ENCODE assay signal across 18 cellular contexts in the genomic region with DNA sequence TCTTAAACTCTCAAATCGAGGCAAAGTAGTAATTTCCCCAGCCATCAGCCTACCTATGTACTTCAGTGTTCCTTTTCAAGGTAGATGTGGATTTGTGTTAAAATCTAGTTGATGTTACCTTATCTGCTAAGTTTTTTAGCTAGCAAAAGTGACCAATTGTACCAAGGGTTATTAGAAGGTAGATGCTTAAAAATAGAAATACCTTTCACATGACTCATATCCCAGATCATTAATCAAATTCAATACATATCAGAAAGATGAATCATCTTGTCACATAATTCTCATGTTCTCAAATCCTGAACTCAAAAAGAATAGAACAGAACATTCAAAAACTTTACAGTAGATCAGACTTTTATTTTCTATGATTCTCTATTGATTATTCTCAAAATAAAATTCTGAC. TPM values are rescaled to one million over a fixed set of nuclear protein-coding genes. Genes with fewer than 3 reads are reported as not detected.
DNase-seq lines count a peak whose midpoint lies in the region; ATAC-seq and TF ChIP-seq lines count a peak whose summit lies in the region.
"Had no signal": no experiment of that assay in that cellular context is flagged by ENCODE, and none has a peak within 500 bp of the region (broad histone marks: within the 10 kb centered on the region; RNA-seq: fewer than 3 reads in every experiment).

No MANE protein-coding gene starts in this region.

- H3K27ac ChIP-seq in GM23248 (no peak overlapping the region), RWPE2 (ENCODE audit: poor library complexity, severe bottlenecking) (peak overlapping the region; percentile 41)
- H3K27ac ChIP-seq: C4-2B, KMS-11, right atrium auricular region had no signal

- no peak overlapping the region for H3K4me3 ChIP-seq in GM23248
- H3K4me3 ChIP-seq in RWPE2 (ENCODE audit: severe bottlenecking) = no peak overlapping the region
- H3K4me3 ChIP-seq in epithelial cell of esophagus (ENCODE audit: low read length) = no peak overlapping the region
- H3K4me3 ChIP-seq: right atrium auricular region had no signal

- no peaks in the 10 kb centered on the region for H3K27me3 ChIP-seq in GM23248 (replicated peaks; ENCODE audit: insufficient read depth)
- no peaks in the 10 kb centered on the region for H3K27me3 ChIP-seq in RWPE2 (ENCODE audit: insufficient read depth, poor library complexity, severe bottlenecking)
- H3K27me3 ChIP-seq: right atrium auricular region had no signal

- TF ChIP-seq CTCF in RWPE2 (IDR thresholded peaks at IDR 0.05; ENCODE audit: poor library complexity, severe bottlenecking) = no peak
- TF ChIP-seq CTCF in epithelial cell of esophagus (IDR thresholded peaks at IDR 0.05; ENCODE audit: insufficient read depth, low read depth, low read length, missing control alignments) = no peak

- 92 to 96% methylated on average over 1 of the region's 1 CpG for WGBS in GM23248 (ENCODE audit: low coverage in 1 of 2, low lambda C conversion rate in 2 of 2, missing lambda C conversion rate in 2 of 2), 2 experiments

- H3K36me3 ChIP-seq in GM23248 (ENCODE audit: low read depth) (no peaks in the 10 kb centered on the region), RWPE2 (ENCODE audit: low read depth) (no peaks in the 10 kb centered on the region)
- H3K36me3 ChIP-seq: right atrium auricular region had no signal

- no peaks in the 10 kb centered on the region for H4K20me1 ChIP-seq in GM23248 (ENCODE audit: insufficient read depth)

- no peak overlapping the region for H2AFZ ChIP-seq in GM23248

- peak; percentile 52; the same call in 2 of the 3 replicates for ATAC-seq in RWPE2 (ENCODE audit: low read depth)
- ATAC-seq in HG02885 (IDR thresholded peaks at IDR 0.05; ENCODE audit: poor library complexity, unreplicated experiment) = no peak

- H3K9me2 ChIP-seq in GM23248 (ENCODE audit: insufficient read depth) = no peaks in the 10 kb centered on the region

- no peaks in the 10 kb centered on the region for H3K79me2 ChIP-seq in GM23248 (ENCODE audit: insufficient read depth)

- in situ Hi-C loops in GM23248 (cut with MboI) = no loop called here

- no peaks in the 10 kb centered on the region for H3F3A ChIP-seq in GM23248 (ENCODE audit: insufficient read depth)

- no peak overlapping the region for H3K4me2 ChIP-seq in GM23248 (ENCODE audit: unreplicated experiment)
- H3K4me2 ChIP-seq: KMS-11 had no signal

- H3K4me1 ChIP-seq in GM23248 (ENCODE audit: insufficient read depth) (0 out of 2 replicates have a peak, but pooled peaks cover 8% of the 10 kb centered on the region), RWPE2 (ENCODE audit: insufficient read depth, poor library complexity, severe bottlenecking) (peaks cover 8% of the 10 kb centered on the region)

- H3K9me3 ChIP-seq in GM23248 (ENCODE audit: low read depth) = no peaks in the 10 kb centered on the region
- no peaks in the 10 kb centered on the region for H3K9me3 ChIP-seq in RWPE2 (ENCODE audit: severe bottlenecking)
- H3K9me3 ChIP-seq: right atrium auricular region had no signal

- DNase-seq in GM23248 = peak; percentile 6
- no peak for DNase-seq in RWPE2 (ENCODE audit: low spot score)
- peak; percentile 44 for DNase-seq in epithelial cell of esophagus (ENCODE audit: low read depth)
- DNase-seq in putamen (ENCODE audit: low spot score) = peak; percentile 9
- no peak for DNase-seq in NCI-H526 treated with DMSO at 0.1 percent for 48 hours (lab: John Stamatoyannopoulos, UW)
- no peak for DNase-seq in effector CD8-positive, alpha-beta T cell (lab: John Stamatoyannopoulos, UW)
- DNase-seq: hippocampal formation; NCI-H1694; NCI-H510A; nephron progenitor cell; RPMI8226; stimulated activated CD4-positive, alpha-beta T cell treated with anti-CD3 and anti-CD28 coated beads, Interleukin-4, amount 100 ng/mL, for 1 hour had no signal

- H3K9ac ChIP-seq in GM23248 = no peak overlapping the region
- H3K9ac ChIP-seq: KMS-11 had no signal

RNA-seq across cellular contexts. Expression of gene ENAM, which starts 3.5 kb away (rescaled TPM):
- not detected in 2 replicates for total RNA-seq in GM23248 (2014; rRNA removed; shearing (Covaris generic))
- polyA plus RNA-seq in GM23248 (2016; fragmentation: Nextera tagmentation; extraction: Ambion mirVana) = not detected in 2 replicates
- total RNA-seq: activated T-helper 1 cell treated with anti-CD3 and anti-CD28 coated beads, Interleukin-12 subunit alpha, Interleukin-12 subunit beta, Interleukin-2, Interleukin-4 antibody, amounts not matched to agents 30 ng/mL and 10 ng/mL and 1 ng/mL, durations not matched to agents 14 hours and 24 hours and 36 hours; G401 had no signal

RNA-seq across cellular contexts. Expression of gene JCHAIN, which starts 34.3 kb away (rescaled TPM):
- 2.3 and 3.0 TPM in 2 replicates for total RNA-seq in GM23248 (2014; rRNA removed; shearing (Covaris generic))
- polyA plus RNA-seq in GM23248 (2016; fragmentation: Nextera tagmentation; extraction: Ambion mirVana) = 4.7 and 4.9 TPM in 2 replicates
- total RNA-seq: activated T-helper 1 cell treated with anti-CD3 and anti-CD28 coated beads, Interleukin-12 subunit alpha, Interleukin-12 subunit beta, Interleukin-2, Interleukin-4 antibody, amounts not matched to agents 30 ng/mL and 10 ng/mL and 1 ng/mL, durations not matched to agents 14 hours and 24 hours and 36 hours; G401 had no signal

RNA-seq across cellular contexts. Expression of gene AMBN, which starts 40.0 kb away (rescaled TPM):
- total RNA-seq in GM23248 (2014; rRNA removed; shearing (Covaris generic)) = not detected in 2 replicates
- polyA plus RNA-seq in GM23248 (2016; fragmentation: Nextera tagmentation; extraction: Ambion mirVana) = not detected in 2 replicates
- total RNA-seq: activated T-helper 1 cell treated with anti-CD3 and anti-CD28 coated beads, Interleukin-12 subunit alpha, Interleukin-12 subunit beta, Interleukin-2, Interleukin-4 antibody, amounts not matched to agents 30 ng/mL and 10 ng/mL and 1 ng/mL, durations not matched to agents 14 hours and 24 hours and 36 hours; G401; right atrium auricular region had no signal

RNA-seq across cellular contexts. Expression of gene UTP3, which starts 56.3 kb away (rescaled TPM):
- total RNA-seq in GM23248 (2014; rRNA removed; shearing (Covaris generic)) = 22.8 and 27.1 TPM in 2 replicates
- 17.8 and 19.2 TPM in 2 replicates for polyA plus RNA-seq in GM23248 (2016; fragmentation: Nextera tagmentation; extraction: Ambion mirVana)

Comparison
In these comparisons a context has a peak if more than half of its experiments do, and no peak if none do; other contexts are left out.
1. DNase-seq: peak in GM23248 (single experiment), epithelial cell of esophagus (single experiment) and putamen (single experiment); none in RWPE2 (single experiment), NCI-H526 treated with DMSO at 0.1 percent for 48 hours (single experiment) and effector CD8-positive, alpha-beta T cell (single experiment).